27 cellular contexts compared by ENCODE assay signal in the genomic region with DNA sequence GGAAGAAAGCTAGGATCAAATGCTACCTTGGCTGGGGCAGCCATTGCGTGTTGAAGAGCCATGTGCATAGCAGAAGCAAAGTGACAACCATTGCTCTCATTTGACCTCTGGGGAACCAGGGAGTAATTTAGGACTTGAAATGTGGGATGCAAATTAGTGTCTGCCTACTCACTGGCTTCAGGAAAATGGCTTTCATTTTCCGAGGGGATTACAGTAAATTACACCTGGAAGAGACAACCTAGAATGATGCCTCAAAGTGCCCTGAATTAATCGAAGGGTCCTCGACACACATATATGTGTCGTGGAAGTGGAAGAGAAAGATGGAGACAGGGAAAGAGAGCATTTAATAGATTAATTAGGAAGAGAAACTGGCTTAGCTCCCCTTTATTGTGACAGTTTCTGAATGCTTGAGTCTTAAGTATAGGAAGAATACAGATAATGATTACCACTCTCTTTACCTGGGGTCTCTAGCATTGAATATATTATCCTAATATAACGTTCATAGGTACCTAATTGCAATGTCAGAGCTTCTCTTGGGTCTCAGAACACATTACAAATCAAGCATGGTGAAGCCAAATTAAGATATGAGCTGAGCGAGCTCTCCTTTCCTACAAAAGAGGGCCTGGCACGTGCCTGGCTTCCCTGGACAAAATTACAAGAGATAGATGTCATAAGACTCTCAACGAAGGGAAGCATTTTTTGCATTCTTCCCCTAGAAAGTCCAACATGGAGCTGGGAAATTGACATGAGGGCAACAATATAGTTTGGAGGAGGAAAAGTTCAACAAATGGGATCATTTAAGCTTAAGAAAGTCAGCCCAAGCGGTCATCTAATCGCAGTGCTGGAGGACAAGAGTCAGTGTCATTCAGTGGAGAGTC. TPM values are rescaled to one million over a fixed set of nuclear protein-coding genes. Genes with fewer than 3 reads are reported as not detected.
"Had no signal": no experiment of that assay in that cellular context is flagged by ENCODE, and none has a peak within 500 bp of the region (broad histone marks: within the 10 kb centered on the region; RNA-seq: fewer than 3 reads in every experiment).

No MANE protein-coding gene starts in this region.

- DNase-seq: heart right ventricle; left colon; left lung; lower lobe of right lung; mammary epithelial cell; mesenchymal stem cell; naive thymus-derived CD8-positive, alpha-beta T cell; pancreas; posterior cingulate gyrus; retina; right cardiac atrium; sigmoid colon; small intestine; spleen; stimulated activated CD4-positive, alpha-beta T cell treated with anti-CD3 and anti-CD28 coated beads, Interleukin-4, amount 100 ng/mL, for 24 hours; stimulated activated naive CD4-positive, alpha-beta T cell; stimulated activated naive CD8-positive, alpha-beta T cell treated with anti-CD3 and anti-CD28 coated beads, Interleukin-15, amount 100 ng/mL, for 72 hours; testis; thyroid gland; upper lobe of right lung had no signal

- H3K36me3 Mint-ChIP-seq: naive thymus-derived CD8-positive, alpha-beta T cell; stimulated activated effector memory CD8-positive, alpha-beta T cell treated with anti-CD3 and anti-CD28 coated beads, Interleukin-12 subunit alpha, Interleukin-12 subunit beta, amount 100 ng/mL, for 72 hours had no signal

- H3K4me3 Mint-ChIP-seq: naive thymus-derived CD8-positive, alpha-beta T cell; nephron; stimulated activated effector memory CD8-positive, alpha-beta T cell treated with anti-CD3 and anti-CD28 coated beads, Interleukin-12 subunit alpha, Interleukin-12 subunit beta, amount 100 ng/mL, for 72 hours; stimulated activated naive CD8-positive, alpha-beta T cell treated with anti-CD3 and anti-CD28 coated beads, Interleukin-15, amount 100 ng/mL, for 72 hours had no signal

- H3K9me3 Mint-ChIP-seq: stimulated activated naive CD8-positive, alpha-beta T cell treated with anti-CD3 and anti-CD28 coated beads, Interleukin-15, amount 100 ng/mL, for 72 hours had no signal

- FAIRE-seq: keratinocyte, pancreas, small intestine, urothelium cell line had no signal

- H3K36me3 ChIP-seq: heart right ventricle, left lung, lower lobe of right lung, pancreas, prostate gland, sigmoid colon, spleen, thyroid gland, upper lobe of right lung had no signal

- H3K4me2 ChIP-seq: hepatocyte had no signal

- H2AFZ ChIP-seq: hepatocyte had no signal

- H3K4me3 ChIP-seq: heart right ventricle, hepatocyte, left lung, lower lobe of right lung, pancreas, prostate gland, sigmoid colon, spleen, testis, thyroid gland, upper lobe of right lung had no signal

- H3K27ac ChIP-seq: heart right ventricle, hepatocyte, left lung, lower lobe of right lung, pancreas, prostate gland, sigmoid colon, spleen, testis, thyroid gland, upper lobe of right lung had no signal

- H3K9me3 ChIP-seq: left lung, lower lobe of right lung, pancreas, prostate gland, sigmoid colon, spleen, testis, thyroid gland, upper lobe of right lung had no signal

- H3K79me2 ChIP-seq: hepatocyte had no signal

- H3K4me1 Mint-ChIP-seq: stimulated activated effector memory CD8-positive, alpha-beta T cell treated with anti-CD3 and anti-CD28 coated beads, Interleukin-12 subunit alpha, Interleukin-12 subunit beta, amount 100 ng/mL, for 72 hours; stimulated activated naive CD8-positive, alpha-beta T cell treated with anti-CD3 and anti-CD28 coated beads, Interleukin-15, amount 100 ng/mL, for 72 hours had no signal

- H3K27ac Mint-ChIP-seq: naive thymus-derived CD8-positive, alpha-beta T cell; nephron; stimulated activated effector memory CD8-positive, alpha-beta T cell treated with anti-CD3 and anti-CD28 coated beads, Interleukin-12 subunit alpha, Interleukin-12 subunit beta, amount 100 ng/mL, for 72 hours; stimulated activated naive CD8-positive, alpha-beta T cell treated with anti-CD3 and anti-CD28 coated beads, Interleukin-15, amount 100 ng/mL, for 72 hours had no signal

- H3K4me1 ChIP-seq: heart right ventricle, left lung, lower lobe of right lung, pancreas, prostate gland, sigmoid colon, spleen, testis, upper lobe of right lung had no signal

- H3K27me3 ChIP-seq: hepatocyte, pancreas, sigmoid colon, spleen, testis, thyroid gland, upper lobe of right lung had no signal

RNA-seq across cellular contexts. Expression of a gene that starts 59.5 kb away (rescaled TPM):
- total RNA-seq: osteoblast had no signal
- polyA plus RNA-seq: keratinocyte; mammary epithelial cell; naive thymus-derived CD8-positive, alpha-beta T cell had no signal
